ENCODE assay signal across 31 cellular contexts in genomic region chr9:110220809-110221208, GRCh38. TPM values are rescaled to one million over a fixed set of nuclear protein-coding genes. Genes with fewer than 3 reads are reported as not detected.
"Had no signal": no experiment of that assay in that cellular context is flagged by ENCODE, and none has a peak within 500 bp of the region (broad histone marks: within the 10 kb centered on the region; RNA-seq: fewer than 3 reads in every experiment).

No MANE protein-coding gene starts in this region.

- H3K4me3 ChIP-seq: cardiac muscle cell, SK-N-MC had no signal

- H3K4me1 Mint-ChIP-seq: activated CD4-positive, alpha-beta T cell treated with anti-CD3 and anti-CD28 coated beads for 36 hours; activated naive CD4-positive, alpha-beta T cell treated with anti-CD3 and anti-CD28 coated beads, Interleukin-2, amount 10 ng/mL, durations not matched to agents 7 days and 5 days; activated naive CD8-positive, alpha-beta T cell treated with anti-CD3 and anti-CD28 coated beads for 36 hours had no signal

- ATAC-seq: activated CD4-positive, alpha-beta T cell treated with anti-CD3 and anti-CD28 coated beads for 36 hours; activated T-cell treated with anti-CD3 and anti-CD28 coated beads, Interleukin-2, amount 50 U/mL, for 72 hours; Panc1; Right ventricle myocardium inferior; T-cell had no signal

- H3K9me3 Mint-ChIP-seq: activated CD4-positive, alpha-beta memory T cell treated with anti-CD3 and anti-CD28 coated beads, Interleukin-2, amount 10 ng/mL, durations not matched to agents 7 days and 5 days; activated naive CD4-positive, alpha-beta T cell treated with anti-CD3 and anti-CD28 coated beads, Interleukin-2, amount 10 ng/mL, durations not matched to agents 7 days and 5 days; activated naive CD8-positive, alpha-beta T cell treated with anti-CD3 and anti-CD28 coated beads for 36 hours; activated T-cell treated with anti-CD3 and anti-CD28 coated beads, Interleukin-2, amount 50 U/mL, for 72 hours; activated T-helper 2 cell treated with anti-CD3 and anti-CD28 coated beads, Interferon-gamma antibody, Interleukin-2, Interleukin-4, amounts not matched to agents 10 μg/mL and 5 μg/mL and 100 μg/mL, durations not matched to agents 14 hours and 24 hours and 36 hours; T-cell had no signal

- H3K27ac Mint-ChIP-seq: activated CD4-positive, alpha-beta memory T cell treated with anti-CD3 and anti-CD28 coated beads, Interleukin-2, amount 10 ng/mL, durations not matched to agents 7 days and 5 days; activated CD4-positive, alpha-beta T cell treated with anti-CD3 and anti-CD28 coated beads for 36 hours; activated naive CD4-positive, alpha-beta T cell treated with anti-CD3 and anti-CD28 coated beads, Interleukin-2, amount 10 ng/mL, durations not matched to agents 7 days and 5 days; activated naive CD8-positive, alpha-beta T cell treated with anti-CD3 and anti-CD28 coated beads for 36 hours; activated T-cell treated with anti-CD3 and anti-CD28 coated beads, Interleukin-2, amount 50 U/mL, for 72 hours; activated T-helper 2 cell treated with anti-CD3 and anti-CD28 coated beads, Interferon-gamma antibody, Interleukin-2, Interleukin-4, amounts not matched to agents 10 μg/mL and 5 μg/mL and 100 μg/mL, durations not matched to agents 14 hours and 24 hours and 36 hours; T-cell had no signal

- H3K27me3 ChIP-seq: brain microvascular endothelial cell, cardiac muscle cell had no signal

- H3K27ac ChIP-seq: brain microvascular endothelial cell, cardiac muscle cell, SK-N-MC, VCaP had no signal

- DNase-seq: activated CD4-positive, alpha-beta memory T cell treated with anti-CD3 and anti-CD28 coated beads, Interleukin-2, amount 10 ng/mL, durations not matched to agents 7 days and 5 days; activated CD4-positive, alpha-beta T cell treated with anti-CD3 and anti-CD28 coated beads for 36 hours; activated CD4-positive, alpha-beta T cell treated with anti-CD3 and anti-CD28 coated beads, Interleukin-2, amount 50 U/mL, for 1 hour; activated CD8-positive, alpha-beta memory T cell treated with anti-CD3 and anti-CD28 coated beads, Interleukin-2, amount 50 U/mL, for 4 hours; activated gamma-delta T cell treated with Interleukin-2 at 50 U/mL for 16 hours; activated naive CD4-positive, alpha-beta T cell treated with anti-CD3 and anti-CD28 coated beads, Interleukin-2, amount 10 ng/mL, durations not matched to agents 7 days and 5 days; activated naive CD8-positive, alpha-beta T cell treated with anti-CD3 and anti-CD28 coated beads for 36 hours; activated T-cell treated with anti-CD3 and anti-CD28 coated beads, Interleukin-2, amount 50 U/mL, for 72 hours; brain microvascular endothelial cell; MV-4-11; NCI-H1092 treated with DMSO at 0.1 percent for 48 hours; NCI-H1417 treated with DMSO at 0.1 percent for 48 hours; NCI-H1694 treated with DMSO at 0.1 percent for 48 hours; NCI-H2029 treated with DMSO at 0.1 percent for 48 hours; NCI-H345; NCI-H510A; NCI-H526 treated with DMSO at 0.1 percent for 48 hours; NCI-H82; RPMI8226; T-cell had no signal

- H3K36me3 ChIP-seq: brain microvascular endothelial cell, cardiac muscle cell had no signal

- H3K4me3 Mint-ChIP-seq: activated CD4-positive, alpha-beta memory T cell treated with anti-CD3 and anti-CD28 coated beads, Interleukin-2, amount 10 ng/mL, durations not matched to agents 7 days and 5 days; activated CD4-positive, alpha-beta T cell treated with anti-CD3 and anti-CD28 coated beads for 36 hours; activated naive CD4-positive, alpha-beta T cell treated with anti-CD3 and anti-CD28 coated beads, Interleukin-2, amount 10 ng/mL, durations not matched to agents 7 days and 5 days; activated naive CD8-positive, alpha-beta T cell treated with anti-CD3 and anti-CD28 coated beads for 36 hours; activated T-cell treated with anti-CD3 and anti-CD28 coated beads, Interleukin-2, amount 50 U/mL, for 72 hours; T-cell had no signal

- H3K36me3 Mint-ChIP-seq: activated naive CD4-positive, alpha-beta T cell treated with anti-CD3 and anti-CD28 coated beads, Interleukin-2, amount 10 ng/mL, durations not matched to agents 7 days and 5 days; activated naive CD8-positive, alpha-beta T cell treated with anti-CD3 and anti-CD28 coated beads for 36 hours; T-cell had no signal

RNA-seq across cellular contexts. Expression of gene C9orf152, which starts 12.8 kb away (rescaled TPM):
- total RNA-seq: activated CD4-positive, alpha-beta memory T cell treated with anti-CD3 and anti-CD28 coated beads, Interleukin-2, amount 10 ng/mL, durations not matched to agents 7 days and 5 days; activated CD4-positive, alpha-beta T cell treated with anti-CD3 and anti-CD28 coated beads for 36 hours; activated CD8-positive, alpha-beta memory T cell treated with anti-CD3 and anti-CD28 coated beads for 36 hours; activated naive CD8-positive, alpha-beta T cell treated with anti-CD3 and anti-CD28 coated beads for 36 hours; activated T-cell treated with anti-CD3 and anti-CD28 coated beads, Interleukin-2, amount 50 U/mL, for 72 hours; activated T-helper 2 cell treated with anti-CD3 and anti-CD28 coated beads, Interferon-gamma antibody, Interleukin-2, Interleukin-4, amounts not matched to agents 10 μg/mL and 5 μg/mL and 100 μg/mL, durations not matched to agents 14 hours and 24 hours and 36 hours; cardiac muscle cell; LHCN-M2; M059J; OCI-LY7; Right ventricle myocardium inferior; T-helper 2 cell treated with Interferon-gamma antibody and Interleukin-4, amounts not matched to agents 100 ng/mL and 5 ng/mL, for 36 hours had no signal
- polyA plus RNA-seq: cardiac muscle cell had no signal
